In genomic region chr9:128159784-128160602, GRCh38 we compare ENCODE assay signal across 1 cellular context.
TF ChIP-seq lines count a peak whose summit lies in the region.

BBLN (plus strand) TSS chr9:128160265; CDS start chr9:128160408, 143 bp downstream.

TF ChIP-seq in HepG2, 621 proteins besides CTCF, POLR2A, EP300 and RAD21 (continued from another document and continues in another):
- TF ChIP-seq ZNF709 (CRISPR knock-in tag; IDR thresholded peaks at IDR 0.05) (peak; percentile 83), GLMP (CRISPR knock-in tag; IDR thresholded peaks at IDR 0.05; ENCODE audit: borderline replicate concordance) (no peak), ZNF124 (CRISPR knock-in tag; IDR thresholded peaks at IDR 0.05) (no peak), ZNF17 (CRISPR knock-in tag; IDR thresholded peaks at IDR 0.05) (no peak), HMGA1 (CRISPR knock-in tag; conservative IDR thresholded peaks at IDR 0.05) (no peak), ZNF792 (CRISPR knock-in tag; IDR thresholded peaks at IDR 0.05) (no peak), ARID3A (IDR thresholded peaks at IDR 0.05; ENCODE audit: low read depth, low read length) (no peak), CENPBD1 (CRISPR knock-in tag; IDR thresholded peaks at IDR 0.05; ENCODE audit: borderline replicate concordance, low read depth) (no peak), BCL6 (CRISPR knock-in tag; IDR thresholded peaks at IDR 0.05) (0 out of 2 replicates have a peak, but pooled peaks have one; percentile 11), GFI1 (CRISPR knock-in tag; IDR thresholded peaks at IDR 0.05; ENCODE audit: borderline replicate concordance) (no peak), TFAP4 (IDR thresholded peaks at IDR 0.05; ENCODE audit: borderline replicate concordance, low read depth) (no peak), MTF2 (CRISPR knock-in tag; IDR thresholded peaks at IDR 0.05; ENCODE audit: borderline replicate concordance) (no peak), TFDP2 (CRISPR knock-in tag; IDR thresholded peaks at IDR 0.05) (peak; percentile 62; the same call in 1 of the 2 replicates), ZNF580 (CRISPR knock-in tag; IDR thresholded peaks at IDR 0.05; ENCODE audit: borderline replicate concordance, low read depth) (peak; percentile 41; the same call in 1 of the 2 replicates), AKNA (CRISPR knock-in tag; IDR thresholded peaks at IDR 0.05; ENCODE audit: borderline replicate concordance) (no peak), KAT7 (CRISPR knock-in tag; IDR thresholded peaks at IDR 0.05; ENCODE audit: borderline replicate concordance) (peak; percentile 70; the same call in 1 of the 2 replicates), ZBTB25 (CRISPR knock-in tag; IDR thresholded peaks at IDR 0.05) (no peak), ZNF564 (CRISPR knock-in tag; IDR thresholded peaks at IDR 0.05) (no peak), ZNF557 (CRISPR knock-in tag; IDR thresholded peaks at IDR 0.05) (0 out of 2 replicates have a peak, but pooled peaks have one; percentile 20), HOXA5 (CRISPR knock-in tag; IDR thresholded peaks at IDR 0.05) (0 out of 2 replicates have a peak, but pooled peaks have one; percentile 55), ZNF10 (CRISPR knock-in tag; IDR thresholded peaks at IDR 0.05; ENCODE audit: borderline replicate concordance, low read depth) (no peak), THAP11 (CRISPR knock-in tag; IDR thresholded peaks at IDR 0.05) (peak; percentile 64), GPBP1L1 (CRISPR knock-in tag; IDR thresholded peaks at IDR 0.05) (no peak), SAP130 (CRISPR knock-in tag; IDR thresholded peaks at IDR 0.05; ENCODE audit: low read depth) (peak; percentile 73), CHD2 (IDR thresholded peaks at IDR 0.05; ENCODE audit: low read depth, low read length) (no peak), NR1H2 (CRISPR knock-in tag; IDR thresholded peaks at IDR 0.05; ENCODE audit: borderline replicate concordance, low read depth) (no peak), HCFC1 (IDR thresholded peaks at IDR 0.05; ENCODE audit: low read depth, low read length) (no peak), SP2 (CRISPR knock-in tag; IDR thresholded peaks at IDR 0.05) (no peak), GABPB1 (CRISPR knock-in tag; IDR thresholded peaks at IDR 0.05) (peak; percentile 87), ZNF274 (CRISPR knock-in tag; IDR thresholded peaks at IDR 0.05) (peak; percentile 32; the same call in 1 of the 2 replicates), FOXO1 (CRISPR knock-in tag; IDR thresholded peaks at IDR 0.05) (no peak), KLF12 (CRISPR knock-in tag; IDR thresholded peaks at IDR 0.05; ENCODE audit: borderline replicate concordance) (no peak), ZNF749 (CRISPR knock-in tag; IDR thresholded peaks at IDR 0.05; ENCODE audit: borderline replicate concordance) (no peak), FOXP4 (CRISPR knock-in tag; IDR thresholded peaks at IDR 0.05) (no peak), SUZ12 (IDR thresholded peaks at IDR 0.05; ENCODE audit: low read depth, low read length) (no peak), RFX1 (IDR thresholded peaks at IDR 0.05) (no peak), SMAD1 (CRISPR knock-in tag; IDR thresholded peaks at IDR 0.05; ENCODE audit: borderline replicate concordance, low read depth) (no peak), ZNF460 (CRISPR knock-in tag; IDR thresholded peaks at IDR 0.05; ENCODE audit: borderline replicate concordance) (no peak), U2AF2 (IDR thresholded peaks at IDR 0.05; ENCODE audit: low read depth, low read length) (no peak), ZNF597 (CRISPR knock-in tag; IDR thresholded peaks at IDR 0.05) (no peak), SALL2 (CRISPR knock-in tag; IDR thresholded peaks at IDR 0.05) (no peak), THAP7 (CRISPR knock-in tag; IDR thresholded peaks at IDR 0.05) (no peak), MEIS2 (CRISPR knock-in tag; IDR thresholded peaks at IDR 0.05) (peak; percentile 39; the same call in 1 of the 2 replicates), IKZF5 (CRISPR knock-in tag; IDR thresholded peaks at IDR 0.05) (no peak), SNAPC2 (CRISPR knock-in tag; IDR thresholded peaks at IDR 0.05) (no peak; the same call in none of the 2 replicates), CBFB (CRISPR knock-in tag; IDR thresholded peaks at IDR 0.05) (0 out of 2 replicates have a peak, but pooled peaks have one; percentile 17), ZBTB7B (CRISPR knock-in tag; IDR thresholded peaks at IDR 0.05) (no peak; the same call in 1 of the 2 replicates)
